In the genomic region with DNA sequence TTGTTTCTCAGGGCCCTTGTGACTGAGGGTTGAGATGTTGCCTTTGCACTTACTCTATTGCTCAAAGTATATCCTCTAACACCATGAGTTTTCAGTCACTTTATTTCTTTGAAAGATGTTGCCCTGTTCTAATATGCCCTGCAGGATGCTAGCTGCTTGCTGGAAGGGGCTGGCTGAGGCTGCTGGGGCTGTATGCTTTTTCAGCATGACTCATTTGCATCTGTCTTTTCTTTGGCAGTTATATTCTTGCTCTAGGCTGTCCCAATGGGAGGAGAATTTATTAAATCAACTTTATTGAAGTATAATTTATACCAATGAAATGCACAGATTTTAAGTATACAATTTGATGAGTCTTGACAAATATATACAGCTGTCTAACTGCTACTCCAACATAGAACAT, we compare ENCODE assay signal across 22 cellular contexts.
"Had no signal": no experiment of that assay in that cellular context is flagged by ENCODE, and none has a peak within 500 bp of the region (broad histone marks: within the 10 kb centered on the region; RNA-seq: fewer than 3 reads in every experiment).

No MANE protein-coding gene starts in this region.

- H3K4me1 ChIP-seq: breast epithelium had no signal

- H3K36me3 ChIP-seq: breast epithelium had no signal

- H3K27ac ChIP-seq: breast epithelium, VCaP had no signal

- H3K4me3 ChIP-seq: breast epithelium had no signal

- DNase-seq: activated CD4-positive, alpha-beta memory T cell treated with anti-CD3 and anti-CD28 coated beads, Interleukin-2, amount 10 ng/mL, durations not matched to agents 7 days and 5 days; activated CD4-positive, alpha-beta T cell treated with anti-CD3 and anti-CD28 coated beads for 36 hours; activated CD4-positive, alpha-beta T cell treated with anti-CD3 and anti-CD28 coated beads, Interleukin-2, amount 50 U/mL, for 1 hour; activated gamma-delta T cell; activated naive CD4-positive, alpha-beta T cell treated with anti-CD3 and anti-CD28 coated beads for 36 hours; activated T-cell treated with anti-CD3 and anti-CD28 coated beads for 4 hours; activated T-cell treated with anti-CD3 and anti-CD28 coated beads, Interleukin-2, amount 50 U/mL, for 48 hours; caudate nucleus; KG1; NCI-H1092; NCI-H1417; NCI-H1930; NCI-H2107; NCI-H345; NCI-H510A; NCI-H526 treated with DMSO at 0.1 percent for 48 hours; SHP77 treated with DMSO at 0.1 percent for 48 hours; T-helper 1 cell had no signal

- FAIRE-seq: RCC 7860 had no signal

- H3K27me3 ChIP-seq: breast epithelium had no signal

- ATAC-seq: activated CD4-positive, alpha-beta T cell treated with anti-CD3 and anti-CD28 coated beads for 36 hours; activated T-helper 17 cell treated with anti-CD3 and anti-CD28 coated beads, Interleukin-2, amount 50 U/mL, for 72 hours had no signal
